Comparison of ENCODE assay signal across 1 cellular context in the genomic region with DNA sequence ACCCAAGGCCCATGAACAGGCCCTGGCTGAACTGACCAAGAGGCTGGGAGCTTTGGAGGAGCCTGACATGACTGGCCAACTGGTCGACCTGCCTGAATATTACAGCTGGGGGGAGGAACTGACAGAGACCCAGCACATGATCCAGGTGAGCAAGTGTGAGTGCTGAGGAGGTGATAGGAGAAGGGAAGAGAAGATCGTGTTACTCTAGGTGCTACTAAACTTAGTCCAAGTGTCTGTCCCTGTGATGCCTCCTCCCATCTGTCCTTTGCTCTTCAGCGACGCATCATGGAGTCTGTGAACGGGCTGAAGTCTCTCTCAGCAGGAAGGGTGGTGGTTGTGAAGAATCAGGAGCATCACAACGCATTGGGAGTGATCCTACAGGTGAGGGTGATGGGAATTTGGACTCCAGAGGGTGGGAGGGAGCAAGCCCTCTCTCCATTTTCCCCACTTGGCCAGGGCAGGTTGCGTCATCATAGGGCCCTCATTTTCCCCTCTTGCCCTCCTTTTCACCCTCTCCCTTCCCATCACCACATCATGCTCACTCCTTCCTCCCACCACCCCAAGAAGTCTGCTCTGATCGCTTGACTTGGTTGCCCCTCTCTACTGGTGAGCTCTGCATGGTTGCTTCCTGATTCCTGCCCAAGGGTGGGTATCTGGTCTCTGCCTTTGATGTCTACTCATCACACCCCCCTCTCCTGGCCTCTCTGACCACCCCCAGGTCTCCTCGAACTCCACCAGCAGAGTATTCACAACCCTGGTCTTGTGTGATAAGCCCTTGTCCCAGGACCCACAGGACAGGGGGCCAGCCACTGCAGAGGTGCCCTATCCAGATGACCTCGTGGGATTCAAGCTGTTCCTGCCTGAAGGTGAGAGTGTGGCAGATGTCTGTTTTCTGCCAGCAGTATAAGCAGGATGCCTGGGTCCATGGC.
TF ChIP-seq lines count a peak whose summit lies in the region.

No MANE protein-coding gene starts in this region.

TF ChIP-seq in K562, 482 proteins besides CTCF, POLR2A, EP300 and RAD21:
- TF ChIP-seq, protein P1, sequence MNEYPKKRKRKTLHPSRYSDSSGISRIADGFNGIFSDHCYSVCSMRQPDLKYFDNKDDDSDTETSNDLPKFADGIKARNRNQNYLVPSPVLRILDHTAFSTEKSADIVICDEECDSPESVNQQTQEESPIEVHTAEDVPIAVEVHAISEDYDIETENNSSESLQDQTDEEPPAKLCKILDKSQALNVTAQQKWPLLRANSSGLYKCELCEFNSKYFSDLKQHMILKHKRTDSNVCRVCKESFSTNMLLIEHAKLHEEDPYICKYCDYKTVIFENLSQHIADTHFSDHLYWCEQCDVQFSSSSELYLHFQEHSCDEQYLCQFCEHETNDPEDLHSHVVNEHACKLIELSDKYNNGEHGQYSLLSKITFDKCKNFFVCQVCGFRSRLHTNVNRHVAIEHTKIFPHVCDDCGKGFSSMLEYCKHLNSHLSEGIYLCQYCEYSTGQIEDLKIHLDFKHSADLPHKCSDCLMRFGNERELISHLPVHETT (CRISPR knock-in tag; conservative IDR thresholded peaks at IDR 0.05 in 1 of 2, IDR thresholded peaks at IDR 0.05 in 1 of 2) = no peak
- TF ChIP-seq, protein P2, sequence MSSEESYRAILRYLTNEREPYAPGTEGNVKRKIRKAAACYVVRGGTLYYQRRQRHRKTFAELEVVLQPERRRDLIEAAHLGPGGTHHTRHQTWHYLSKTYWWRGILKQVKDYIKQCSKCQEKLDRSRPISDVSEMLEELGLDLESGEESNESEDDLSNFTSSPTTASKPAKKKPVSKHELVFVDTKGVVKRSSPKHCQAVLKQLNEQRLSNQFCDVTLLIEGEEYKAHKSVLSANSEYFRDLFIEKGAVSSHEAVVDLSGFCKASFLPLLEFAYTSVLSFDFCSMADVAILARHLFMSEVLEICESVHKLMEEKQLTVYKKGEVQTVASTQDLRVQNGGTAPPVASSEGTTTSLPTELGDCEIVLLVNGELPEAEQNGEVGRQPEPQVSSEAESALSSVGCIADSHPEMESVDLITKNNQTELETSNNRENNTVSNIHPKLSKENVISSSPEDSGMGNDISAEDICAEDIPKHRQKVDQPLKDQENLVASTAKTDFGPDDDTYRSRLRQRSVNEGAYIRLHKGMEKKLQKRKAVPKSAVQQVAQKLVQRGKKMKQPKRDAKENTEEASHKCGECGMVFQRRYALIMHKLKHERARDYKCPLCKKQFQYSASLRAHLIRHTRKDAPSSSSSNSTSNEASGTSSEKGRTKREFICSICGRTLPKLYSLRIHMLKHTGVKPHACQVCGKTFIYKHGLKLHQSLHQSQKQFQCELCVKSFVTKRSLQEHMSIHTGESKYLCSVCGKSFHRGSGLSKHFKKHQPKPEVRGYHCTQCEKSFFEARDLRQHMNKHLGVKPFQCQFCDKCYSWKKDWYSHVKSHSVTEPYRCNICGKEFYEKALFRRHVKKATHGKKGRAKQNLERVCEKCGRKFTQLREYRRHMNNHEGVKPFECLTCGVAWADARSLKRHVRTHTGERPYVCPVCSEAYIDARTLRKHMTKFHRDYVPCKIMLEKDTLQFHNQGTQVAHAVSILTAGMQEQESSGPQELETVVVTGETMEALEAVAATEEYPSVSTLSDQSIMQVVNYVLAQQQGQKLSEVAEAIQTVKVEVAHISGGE (CRISPR knock-in tag; IDR thresholded peaks at IDR 0.05) = no peak
- TF ChIP-seq ETS2 (tag; IDR thresholded peaks at IDR 0.05; ENCODE audit: borderline replicate concordance, poor library complexity, severe bottlenecking) (no peak), ZNF232 (CRISPR knock-in tag; IDR thresholded peaks at IDR 0.05) (no peak), CEBPB (tag; IDR thresholded peaks at IDR 0.05) (peak; percentile 80), CEBPG (CRISPR knock-in tag; IDR thresholded peaks at IDR 0.05) (0 out of 2 replicates have a peak, but pooled peaks have one; percentile 21), CEBPG (tag; conservative IDR thresholded peaks at IDR 0.05 in 1 of 2, IDR thresholded peaks at IDR 0.05 in 1 of 2) (no peak), CBFA2T3 (IDR thresholded peaks at IDR 0.05) (peak; percentile 23; the same call in 1 of the 2 replicates)
- TF ChIP-seq, protein P3, sequence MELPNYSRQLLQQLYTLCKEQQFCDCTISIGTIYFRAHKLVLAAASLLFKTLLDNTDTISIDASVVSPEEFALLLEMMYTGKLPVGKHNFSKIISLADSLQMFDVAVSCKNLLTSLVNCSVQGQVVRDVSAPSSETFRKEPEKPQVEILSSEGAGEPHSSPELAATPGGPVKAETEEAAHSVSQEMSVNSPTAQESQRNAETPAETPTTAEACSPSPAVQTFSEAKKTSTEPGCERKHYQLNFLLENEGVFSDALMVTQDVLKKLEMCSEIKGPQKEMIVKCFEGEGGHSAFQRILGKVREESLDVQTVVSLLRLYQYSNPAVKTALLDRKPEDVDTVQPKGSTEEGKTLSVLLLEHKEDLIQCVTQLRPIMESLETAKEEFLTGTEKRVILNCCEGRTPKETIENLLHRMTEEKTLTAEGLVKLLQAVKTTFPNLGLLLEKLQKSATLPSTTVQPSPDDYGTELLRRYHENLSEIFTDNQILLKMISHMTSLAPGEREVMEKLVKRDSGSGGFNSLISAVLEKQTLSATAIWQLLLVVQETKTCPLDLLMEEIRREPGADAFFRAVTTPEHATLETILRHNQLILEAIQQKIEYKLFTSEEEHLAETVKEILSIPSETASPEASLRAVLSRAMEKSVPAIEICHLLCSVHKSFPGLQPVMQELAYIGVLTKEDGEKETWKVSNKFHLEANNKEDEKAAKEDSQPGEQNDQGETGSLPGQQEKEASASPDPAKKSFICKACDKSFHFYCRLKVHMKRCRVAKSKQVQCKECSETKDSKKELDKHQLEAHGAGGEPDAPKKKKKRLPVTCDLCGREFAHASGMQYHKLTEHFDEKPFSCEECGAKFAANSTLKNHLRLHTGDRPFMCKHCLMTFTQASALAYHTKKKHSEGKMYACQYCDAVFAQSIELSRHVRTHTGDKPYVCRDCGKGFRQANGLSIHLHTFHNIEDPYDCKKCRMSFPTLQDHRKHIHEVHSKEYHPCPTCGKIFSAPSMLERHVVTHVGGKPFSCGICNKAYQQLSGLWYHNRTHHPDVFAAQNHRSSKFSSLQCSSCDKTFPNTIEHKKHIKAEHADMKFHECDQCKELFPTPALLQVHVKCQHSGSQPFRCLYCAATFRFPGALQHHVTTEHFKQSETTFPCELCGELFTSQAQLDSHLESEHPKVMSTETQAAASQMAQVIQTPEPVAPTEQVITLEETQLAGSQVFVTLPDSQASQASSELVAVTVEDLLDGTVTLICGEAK (IDR thresholded peaks at IDR 0.05) = no peak
- TF ChIP-seq, protein P3 (CRISPR knock-in tag; IDR thresholded peaks at IDR 0.05) = no peak
